Comparison of ENCODE assay signal across 1 cellular context in genomic region chr11:106399624-106400023, GRCh38.
TF ChIP-seq lines count a peak whose summit lies in the region.

No MANE protein-coding gene starts in this region.

TF ChIP-seq in GM23338, 12 proteins besides CTCF, POLR2A, EP300 and RAD21:
- TF ChIP-seq ZNF462 (CRISPR knock-in tag; IDR thresholded peaks at IDR 0.05) = no peak
- no peak for TF ChIP-seq ZNF331 (CRISPR knock-in tag; IDR thresholded peaks at IDR 0.05; ENCODE audit: low read depth)
- TF ChIP-seq CREB1 (CRISPR knock-in tag; IDR thresholded peaks at IDR 0.05; ENCODE audit: low read depth) = no peak
- TF ChIP-seq EZH2phosphoT487 (IDR thresholded peaks at IDR 0.05; ENCODE audit: unreplicated experiment) = no peak
- no peak for TF ChIP-seq ETS1 (IDR thresholded peaks at IDR 0.05)
- no peak for TF ChIP-seq JUNB (IDR thresholded peaks at IDR 0.05; ENCODE audit: unreplicated experiment)
- no peak for TF ChIP-seq STAT1 (IDR thresholded peaks at IDR 0.05; ENCODE audit: unreplicated experiment)
- no peak for TF ChIP-seq ZNF114 (CRISPR knock-in tag; IDR thresholded peaks at IDR 0.05)
- TF ChIP-seq EZH2 (IDR thresholded peaks at IDR 0.05; ENCODE audit: low read depth, unreplicated experiment) = no peak
- TF ChIP-seq NANOG (IDR thresholded peaks at IDR 0.05; ENCODE audit: borderline replicate concordance) = no peak
- no peak for TF ChIP-seq POLR2AphosphoS5 (IDR thresholded peaks at IDR 0.05; ENCODE audit: low read depth)
